ENCODE assay signal across 11 cellular contexts in the genomic region with DNA sequence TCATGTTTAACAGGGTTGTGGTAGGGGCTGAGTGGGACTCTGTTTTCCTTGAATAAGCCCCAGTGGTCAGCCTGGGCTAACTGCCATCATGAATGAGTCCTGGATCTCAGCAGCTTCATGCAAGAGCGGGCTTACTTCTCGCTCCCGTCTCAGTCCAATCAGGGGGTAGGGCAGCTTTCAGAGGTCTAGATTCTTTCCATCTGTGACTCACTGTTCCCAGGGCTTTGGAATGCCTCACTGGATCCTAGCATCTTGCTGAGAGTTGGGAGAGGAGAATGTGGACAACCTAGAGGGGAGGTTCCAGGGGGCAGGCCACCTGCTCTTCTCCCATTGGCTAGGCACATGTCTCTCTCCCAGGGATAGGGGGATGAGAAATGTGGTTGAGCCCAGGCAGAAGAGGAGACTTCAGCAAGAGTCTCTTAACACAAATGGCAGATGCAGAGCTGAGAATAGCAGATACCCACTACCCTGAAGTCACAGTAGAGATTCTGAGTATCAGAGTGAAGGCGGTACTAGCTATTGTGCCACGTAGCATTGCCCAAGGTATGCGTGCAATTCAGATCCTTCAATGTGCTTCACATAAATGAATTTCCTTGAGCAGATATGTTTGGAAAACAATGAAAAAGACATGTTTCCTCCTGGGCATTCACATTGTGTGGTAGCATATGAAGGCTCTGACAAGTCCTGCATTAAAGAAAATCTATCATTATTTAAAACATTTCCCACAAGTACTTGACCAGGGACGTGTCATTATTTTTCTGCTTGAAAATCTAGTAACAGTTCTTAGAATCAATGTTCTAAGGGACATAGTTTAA.
DNase-seq lines count a peak whose midpoint lies in the region; ATAC-seq and TF ChIP-seq lines count a peak whose summit lies in the region.
"Had no signal": no experiment of that assay in that cellular context is flagged by ENCODE, and none has a peak within 500 bp of the region (broad histone marks: within the 10 kb centered on the region; RNA-seq: fewer than 3 reads in every experiment).

No MANE protein-coding gene starts in this region.

- no peaks in the 10 kb centered on the region for H3K4me1 ChIP-seq in HEK293 (ENCODE audit: control insufficient read depth, insufficient read depth, low read length)

- in situ Hi-C loops in ACHN (cut with HindIII; ENCODE audit: low pct_ligation_motif_present, low pct_unique_long_range_greater_than_20kb, low sequenced_read_pairs) = no loop called here

- H3K27ac ChIP-seq in HEK293 (ENCODE audit: extremely low read depth, low read depth, low read length) = no peak overlapping the region

- no peaks in the 10 kb centered on the region for H3K9me3 ChIP-seq in HEK293 (ENCODE audit: control insufficient read depth, insufficient read depth, low read depth, low read length)

- no peak overlapping the region for H3K4me3 ChIP-seq in HEK293 (ENCODE audit: low read depth, low read length)

- POLR2A ChIA-PET in HEK293 (lab: Yijun Ruan, JAX) = no interaction called here

- TF ChIP-seq CTCF in HEK293 (tag by site-specific recombination; IDR thresholded peaks at IDR 0.05) = no peak
- TF ChIP-seq CTCF in GM20000 (IDR thresholded peaks at IDR 0.05; ENCODE audit: extremely low read depth, missing control alignments) = no peak

- H3K36me3 ChIP-seq in HEK293 (ENCODE audit: control insufficient read depth in 2 of 2, insufficient read depth in 1 of 2, low read length in 2 of 2) = no peaks in the 10 kb centered on the region

- DNase-seq in ACHN (peak; percentile 94), astrocyte of the hippocampus (ENCODE audit: low read depth, low spot score) (peak; percentile 97), islet precursor cell (peak; percentile 86), GM20000 (ENCODE audit: low spot score) (no peak), NCI-H187 (lab: John Stamatoyannopoulos, UW) (no peak)
- DNase-seq: effector CD4-positive, alpha-beta T cell; naive thymus-derived CD8-positive, alpha-beta T cell; NCI-H1694 had no signal

- CTCF ChIA-PET in HEK293 (lab: Yijun Ruan, JAX) = interaction anchor here (0.9 kb wide), 1 partner anchor 645 kb away, joined by 3 read pairs; no protein-coding TSS in a partner anchor

- ATAC-seq in HG02885 (IDR thresholded peaks at IDR 0.05; ENCODE audit: poor library complexity, unreplicated experiment) (no peak), GM21723 (IDR thresholded peaks at IDR 0.05; ENCODE audit: unreplicated experiment) (no peak)
- ATAC-seq: naive thymus-derived CD8-positive, alpha-beta T cell had no signal

TF ChIP-seq in HEK293, 187 proteins besides CTCF, POLR2A, EP300 and RAD21:
- TF ChIP-seq ZNF239 (tag by site-specific recombination; IDR thresholded peaks at IDR 0.05) (peak; percentile 88), KLF16 (tag by site-specific recombination; IDR thresholded peaks at IDR 0.05) (no peak), PRDM10 (tag by site-specific recombination; IDR thresholded peaks at IDR 0.05) (peak; percentile 48)
TF ChIP-seq in HEK293: peak in this region for 2.

Comparison
In these comparisons a context has a peak if more than half of its experiments do, and no peak if none do; other contexts are left out.
1. DNase-seq: peak in ACHN (single experiment), astrocyte of the hippocampus (single experiment) and islet precursor cell (single experiment); none in GM20000 (single experiment) and NCI-H187 (0 of 2).